Comparison of ENCODE assay signal across 13 cellular contexts in genomic region chr19:38270587-38271167, GRCh38. TPM values are rescaled to one million over a fixed set of nuclear protein-coding genes. Genes with fewer than 3 reads are reported as not detected.
DNase-seq lines count a peak whose midpoint lies in the region; ATAC-seq and TF ChIP-seq lines count a peak whose summit lies in the region.
"Had no signal": no experiment of that assay in that cellular context is flagged by ENCODE, and none has a peak within 500 bp of the region (broad histone marks: within the 10 kb centered on the region; RNA-seq: fewer than 3 reads in every experiment).

No MANE protein-coding gene starts in this region.

- no peak for ATAC-seq in heart right ventricle
- ATAC-seq in RWPE2 (ENCODE audit: low read depth) = no peak
- ATAC-seq in HG02852 (IDR thresholded peaks at IDR 0.05; ENCODE audit: unreplicated experiment) = no peak

- H3K27me3 Mint-ChIP-seq in glutamatergic neuron (ENCODE audit: unreplicated experiment) = peaks cover 2% of the 10 kb centered on the region

- H3K9me3 ChIP-seq in cardiac muscle cell (ENCODE audit: low read depth) (no peaks in the 10 kb centered on the region), heart right ventricle (no peaks in the 10 kb centered on the region), RWPE2 (ENCODE audit: severe bottlenecking) (no peaks in the 10 kb centered on the region)
- H3K9me3 ChIP-seq: neutrophil had no signal

- peaks cover 26% of the 10 kb centered on the region for H3K4me1 Mint-ChIP-seq in glutamatergic neuron (ENCODE audit: low read depth, unreplicated experiment)

- H3K27ac Mint-ChIP-seq in glutamatergic neuron (ENCODE audit: unreplicated experiment) = peak overlapping the region; percentile 17

- TF ChIP-seq CTCF in cardiac muscle cell (IDR thresholded peaks at IDR 0.05; ENCODE audit: low read depth, low read length) (no peak), heart right ventricle (IDR thresholded peaks at IDR 0.05) (no peak), RWPE2 (IDR thresholded peaks at IDR 0.05; ENCODE audit: poor library complexity, severe bottlenecking) (no peak), glutamatergic neuron (IDR thresholded peaks at IDR 0.05; ENCODE audit: partially characterized antibody, unreplicated experiment) (no peak)

- H3K4me3 ChIP-seq in cardiac muscle cell (no peak overlapping the region), heart right ventricle (no peak overlapping the region), RWPE2 (ENCODE audit: severe bottlenecking) (no peak overlapping the region)

- intact Hi-C loops in heart right ventricle (cut with DNase I) (loop anchor here in 2 of 10 donors (5.0 kb wide), 2 partner anchors 47 to 52 kb away; partner anchors contain the start of genes KCNK6 (in 1 of the 2) and YIF1B (in 1 of the 2)), posterior vena cava (cut with DNase I) (no loop called here)

- H3K27ac ChIP-seq in cardiac muscle cell = peak overlapping the region; percentile 67
- H3K27ac ChIP-seq in heart right ventricle = no peak overlapping the region
- H3K27ac ChIP-seq in RWPE2 (ENCODE audit: poor library complexity, severe bottlenecking) = peak overlapping the region; percentile 87
- H3K27ac ChIP-seq: neutrophil had no signal

- WGBS in heart right ventricle, 2 donors = 81 to 91% methylated on average over 5 of the region's 5 CpGs

- no peak overlapping the region for H3K4me3 Mint-ChIP-seq in glutamatergic neuron (ENCODE audit: unreplicated experiment)

- no peaks in the 10 kb centered on the region for H3K27me3 ChIP-seq in cardiac muscle cell
- no peaks in the 10 kb centered on the region for H3K27me3 ChIP-seq in heart right ventricle
- H3K27me3 ChIP-seq in RWPE2 (ENCODE audit: insufficient read depth, poor library complexity, severe bottlenecking) = no peaks in the 10 kb centered on the region
- H3K27me3 ChIP-seq: neutrophil had no signal

- H3K36me3 Mint-ChIP-seq in glutamatergic neuron (ENCODE audit: unreplicated experiment) = peaks cover 8% of the 10 kb centered on the region

- DNase-seq in cardiac muscle cell (ENCODE audit: low read depth in 1 of 2, low spot score in 1 of 2) = no peak
- DNase-seq in heart right ventricle = no peak
- DNase-seq in RWPE2 (ENCODE audit: low spot score) = no peak
- no peak for DNase-seq in glutamatergic neuron
- DNase-seq in NCI-H345 (lab: John Stamatoyannopoulos, UW) = no peak
- no peak for DNase-seq in cerebellar nuclear complex (lab: John Stamatoyannopoulos, UW)
- DNase-seq in posterior vena cava (ENCODE audit: low spot score) = no peak
- DNase-seq: activated CD4-positive, alpha-beta T cell treated with anti-CD3 and anti-CD28 coated beads for 1 hour; activated effector memory CD4-positive, alpha-beta T cell treated with anti-CD3 and anti-CD28 coated beads, Interleukin-2, amount 50 U/mL, for 16 hours; cortex of kidney; foreskin melanocyte had no signal

- no peaks in the 10 kb centered on the region for H3K36me3 ChIP-seq in cardiac muscle cell
- no peaks in the 10 kb centered on the region for H3K36me3 ChIP-seq in heart right ventricle
- H3K36me3 ChIP-seq in RWPE2 (ENCODE audit: low read depth) = peaks cover 47% of the 10 kb centered on the region
- H3K36me3 ChIP-seq: neutrophil had no signal

- H3K9me3 Mint-ChIP-seq in glutamatergic neuron (ENCODE audit: unreplicated experiment) = peaks cover 3% of the 10 kb centered on the region

- H3K4me1 ChIP-seq in cardiac muscle cell (ENCODE audit: low read depth) (peaks cover 40% of the 10 kb centered on the region), heart right ventricle (peaks cover 3 to 19% (median 15%) of the 10 kb centered on the region in 9 donors), RWPE2 (ENCODE audit: insufficient read depth, poor library complexity, severe bottlenecking) (peaks cover 20% of the 10 kb centered on the region)

RNA-seq across cellular contexts. Expression of gene SPINT2, which starts 6.3 kb away (rescaled TPM):
- total RNA-seq in cardiac muscle cell (420 and 443 TPM in 2 replicates), heart right ventricle (10 to 100 TPM in 7 of 10 donors, 1 to 10 TPM in 3; 4.5 to 29.2 (median 12.7) TPM), glutamatergic neuron (ENCODE audit: unreplicated experiment) (78.9 TPM), posterior vena cava (10 to 100 TPM; 25.1 to 39.7 TPM)
- polyA plus RNA-seq in cardiac muscle cell (455 and 606 TPM in 2 replicates), heart right ventricle (10 to 100 TPM in 1 of 2 donors, 1 to 10 TPM in 1; 3.4 to 12.7 TPM)

RNA-seq across cellular contexts. Expression of gene PPP1R14A, which starts 14.5 kb away (rescaled TPM):
- total RNA-seq in cardiac muscle cell (6.7 and 12.8 TPM in 2 replicates), heart right ventricle (10 to 100 TPM; 11.2 to 82.6 (median 20.7) TPM), glutamatergic neuron (ENCODE audit: unreplicated experiment) (327 TPM), posterior vena cava (100 to 1,000 TPM; 314 to 462 TPM)
- polyA plus RNA-seq in cardiac muscle cell (23.6 and 56.4 TPM in 2 replicates), heart right ventricle (100 to 1,000 TPM in 1 of 2 donors, 10 to 100 TPM in 1; 45.4 to 184 TPM)

RNA-seq across cellular contexts. Expression of gene C19orf33, which starts 33.4 kb away (rescaled TPM):
- total RNA-seq in cardiac muscle cell (0.49 and 0.77 TPM in 2 replicates), heart right ventricle (10 to 100 TPM in 1 of 10 donors, 1 to 10 TPM in 7, not detected in 2; 2.2 to 37.9 (median 3.7) TPM), glutamatergic neuron (ENCODE audit: unreplicated experiment) (1.1 TPM), posterior vena cava (1 to 10 TPM; 1.1 to 1.2 TPM)
- polyA plus RNA-seq in cardiac muscle cell (0.87 and 2.7 TPM in 2 replicates), heart right ventricle (100 to 1,000 TPM in 1 of 2 donors, 10 to 100 TPM in 1; 24.9 to 133 TPM)

RNA-seq across cellular contexts. Expression of gene YIF1B, which starts 45.1 kb away (rescaled TPM):
- total RNA-seq in cardiac muscle cell (61.5 and 90.2 TPM in 2 replicates), heart right ventricle (10 to 100 TPM; 24.3 to 42.9 (median 30.2) TPM), glutamatergic neuron (ENCODE audit: unreplicated experiment) (101 TPM), posterior vena cava (10 to 100 TPM; 16.5 to 23.2 TPM)
- polyA plus RNA-seq in cardiac muscle cell (129 and 140 TPM in 2 replicates), heart right ventricle (100 to 1,000 TPM in 1 of 2 donors, 10 to 100 TPM in 1; 47.2 to 115 TPM)

RNA-seq across cellular contexts. Expression of gene DPF1, which starts 46.7 kb away (rescaled TPM):
- total RNA-seq in cardiac muscle cell (7.8 and 9.6 TPM in 2 replicates), heart right ventricle (under 1 TPM in 6 of 10 donors, not detected in 4; 0.16 to 0.72 (median 0.30) TPM), glutamatergic neuron (ENCODE audit: unreplicated experiment) (33.8 TPM), posterior vena cava (under 1 TPM; 0.14 to 0.65 TPM)
- polyA plus RNA-seq in cardiac muscle cell (4.9 and 6.5 TPM in 2 replicates), heart right ventricle (under 1 TPM in 1 of 2 donors, not detected in 1; 0.09 TPM)

Comparison
In these comparisons a context has a peak if more than half of its experiments do, and no peak if none do; other contexts are left out.
1. H3K27ac ChIP-seq: peak in cardiac muscle cell (single experiment) and RWPE2 (single experiment); none in heart right ventricle (0 of 10).